ENCODE assay signal across 13 cellular contexts in genomic region chr2:10341193-10341592, GRCh38.
"Had no signal": no experiment of that assay in that cellular context is flagged by ENCODE, and none has a peak within 500 bp of the region (broad histone marks: within the 10 kb centered on the region; RNA-seq: fewer than 3 reads in every experiment).

No MANE protein-coding gene starts in this region.

- DNase-seq: activated CD4-positive, CD25-positive, alpha-beta regulatory T cell; activated CD8-positive, alpha-beta memory T cell treated with anti-CD3 and anti-CD28 coated beads, Interleukin-2, amount 10 ng/mL, durations not matched to agents 7 days and 5 days; activated gamma-delta T cell treated with Interleukin-2 at 50 U/mL for 16 hours; activated T-cell treated with anti-CD3 and anti-CD28 coated beads, Interleukin-2, amount 50 U/mL, for 48 hours; foreskin keratinocyte; mammary epithelial cell; stimulated activated CD4-positive, alpha-beta T cell treated with anti-CD3 and anti-CD28 coated beads, Interleukin-4, amount 100 ng/mL, for 24 hours; stomach had no signal

- H3K9me3 ChIP-seq: stomach, vagina had no signal

- H3K36me3 ChIP-seq: cardiac muscle cell, vagina had no signal

- H3K27ac ChIP-seq: cardiac muscle cell, foreskin keratinocyte, vagina had no signal

- H3K27me3 Mint-ChIP-seq: activated CD8-positive, alpha-beta memory T cell treated with anti-CD3 and anti-CD28 coated beads, Interleukin-2, amount 10 ng/mL, durations not matched to agents 7 days and 5 days; natural killer cell treated with Interleukin-12 subunit alpha and Interleukin-12 subunit beta and Interleukin-15 and Interleukin-18, amount 100 ng/mL, for 72 hours had no signal

- H3K27ac Mint-ChIP-seq: activated CD8-positive, alpha-beta memory T cell treated with anti-CD3 and anti-CD28 coated beads, Interleukin-2, amount 10 ng/mL, durations not matched to agents 7 days and 5 days; T-helper 1 cell treated with Interleukin-12 subunit alpha and Interleukin-12 subunit beta and Interleukin-4 antibody, amounts not matched to agents 30 μg/mL and 1 μg/mL, for 36 hours had no signal

- H3K4me3 Mint-ChIP-seq: activated CD8-positive, alpha-beta memory T cell treated with anti-CD3 and anti-CD28 coated beads, Interleukin-2, amount 10 ng/mL, durations not matched to agents 7 days and 5 days; natural killer cell treated with Interleukin-12 subunit alpha and Interleukin-12 subunit beta and Interleukin-15 and Interleukin-18, amount 100 ng/mL, for 72 hours; T-helper 1 cell treated with Interleukin-12 subunit alpha and Interleukin-12 subunit beta and Interleukin-4 antibody, amounts not matched to agents 30 μg/mL and 1 μg/mL, for 36 hours had no signal

- H3K4me3 ChIP-seq: cardiac muscle cell, stomach, vagina had no signal

- H3K27me3 ChIP-seq: cardiac muscle cell, foreskin keratinocyte, stomach, vagina had no signal

- ATAC-seq: activated CD8-positive, alpha-beta memory T cell treated with anti-CD3 and anti-CD28 coated beads, Interleukin-2, amount 10 ng/mL, durations not matched to agents 7 days and 5 days; left lobe of liver; natural killer cell treated with Interleukin-12 subunit alpha and Interleukin-12 subunit beta and Interleukin-15 and Interleukin-18, amount 100 ng/mL, for 72 hours had no signal

- H3K36me3 Mint-ChIP-seq: activated CD8-positive, alpha-beta memory T cell treated with anti-CD3 and anti-CD28 coated beads, Interleukin-2, amount 10 ng/mL, durations not matched to agents 7 days and 5 days; natural killer cell treated with Interleukin-12 subunit alpha and Interleukin-12 subunit beta and Interleukin-15 and Interleukin-18, amount 100 ng/mL, for 72 hours had no signal

- H3K9me3 Mint-ChIP-seq: natural killer cell treated with Interleukin-12 subunit alpha and Interleukin-12 subunit beta and Interleukin-15 and Interleukin-18, amount 100 ng/mL, for 72 hours; T-helper 1 cell treated with Interleukin-12 subunit alpha and Interleukin-12 subunit beta and Interleukin-4 antibody, amounts not matched to agents 30 μg/mL and 1 μg/mL, for 36 hours had no signal
